In genomic region chr16:30096105-30096861, GRCh38 we compare ENCODE assay signal across 8 cellular contexts. TPM values are rescaled to one million over a fixed set of nuclear protein-coding genes. Genes with fewer than 3 reads are reported as not detected.
DNase-seq lines count a peak whose midpoint lies in the region; ATAC-seq lines count a peak whose summit lies in the region.

TSS of gene YPEL3 (minus strand) at chr16:30096213. CDS start at chr16:30095482, 731 bp downstream.

- ATAC-seq in HG02852 (IDR thresholded peaks at IDR 0.05; ENCODE audit: unreplicated experiment) (peak; percentile 42), HG03520 (IDR thresholded peaks at IDR 0.05; ENCODE audit: unreplicated experiment) (no peak)

- no peaks in the 10 kb centered on the region for H3K27me3 Mint-ChIP-seq in activated CD4-positive, alpha-beta T cell treated with anti-CD3 and anti-CD28 coated beads, Interleukin-2, amount 10 ng/mL, durations not matched to agents 7 days and 5 days

- H3K9me3 Mint-ChIP-seq in activated CD4-positive, alpha-beta T cell treated with anti-CD3 and anti-CD28 coated beads, Interleukin-2, amount 10 ng/mL, durations not matched to agents 7 days and 5 days, result peaks cover 26% of the 10 kb centered on the region

- peaks cover 47% of the 10 kb centered on the region for H3K36me3 Mint-ChIP-seq in activated CD4-positive, alpha-beta T cell treated with anti-CD3 and anti-CD28 coated beads, Interleukin-2, amount 10 ng/mL, durations not matched to agents 7 days and 5 days (ENCODE audit: low read depth)

- CTCF ChIA-PET in activated CD4-positive, alpha-beta T cell treated with anti-CD3 and anti-CD28 coated beads, Interleukin-2, amount 10 ng/mL, durations not matched to agents 7 days and 5 days (lab: Charles Lee), result interaction anchor here (0.6 to 2.3 kb wide), 4 partner anchors 14 to 333 kb away, joined by 3 to 11 read pairs (median 4); partner anchors contain the start of genes DCTPP1 and GDPD3

- peak within 1 kb of the TSS; percentile 98 for H3K27ac ChIP-seq in cingulate gyrus (ENCODE audit: low read depth, low read length)

- peak within 1 kb of the TSS; percentile 94 for H3K27ac Mint-ChIP-seq in activated CD4-positive, alpha-beta T cell treated with anti-CD3 and anti-CD28 coated beads, Interleukin-2, amount 10 ng/mL, durations not matched to agents 7 days and 5 days

- H3K4me3 Mint-ChIP-seq in activated CD4-positive, alpha-beta T cell treated with anti-CD3 and anti-CD28 coated beads, Interleukin-2, amount 10 ng/mL, durations not matched to agents 7 days and 5 days, result peak within 1 kb of the TSS; percentile 83

- H3K4me1 Mint-ChIP-seq in activated CD4-positive, alpha-beta T cell treated with anti-CD3 and anti-CD28 coated beads, Interleukin-2, amount 10 ng/mL, durations not matched to agents 7 days and 5 days, result peaks cover 48% of the 10 kb centered on the region

- POLR2A ChIA-PET in activated CD4-positive, alpha-beta T cell treated with anti-CD3 and anti-CD28 coated beads, Interleukin-2, amount 10 ng/mL, durations not matched to agents 7 days and 5 days (lab: Charles Lee), result interaction anchor here (0.6 kb wide), 1 partner anchor 20 kb away, joined by 4 read pairs; no protein-coding TSS in a partner anchor

- DNase-seq in GM04504 (ENCODE audit: low read depth) (peak; percentile 74), NCI-H345 treated with DMSO at 0.1 percent for 48 hours (lab: John Stamatoyannopoulos, UW; ENCODE audit: unreplicated experiment) (peak; percentile 70), kidney glomerular epithelial cell (lab: John Stamatoyannopoulos, UW) (peak; percentile 72)
- DNase-seq in activated CD4-positive, alpha-beta T cell treated with anti-CD3 and anti-CD28 coated beads, Interleukin-2, amount 10 ng/mL, durations not matched to agents 7 days and 5 days, result peak; percentile 92
- DNase-seq in stimulated activated CD4-positive, alpha-beta T cell treated with anti-CD3 and anti-CD28 coated beads, Interleukin-15, amount 100 ng/mL, for 24 hours, result peak; percentile 91

RNA-seq across cellular contexts. Expression of gene YPEL3, which starts in this region (rescaled TPM):
- 10 to 100 TPM; 50.7 to 55.4 TPM for total RNA-seq in activated CD4-positive, alpha-beta T cell treated with anti-CD3 and anti-CD28 coated beads, Interleukin-2, amount 10 ng/mL, durations not matched to agents 7 days and 5 days
